ENCODE assay signal across 28 cellular contexts in the genomic region with DNA sequence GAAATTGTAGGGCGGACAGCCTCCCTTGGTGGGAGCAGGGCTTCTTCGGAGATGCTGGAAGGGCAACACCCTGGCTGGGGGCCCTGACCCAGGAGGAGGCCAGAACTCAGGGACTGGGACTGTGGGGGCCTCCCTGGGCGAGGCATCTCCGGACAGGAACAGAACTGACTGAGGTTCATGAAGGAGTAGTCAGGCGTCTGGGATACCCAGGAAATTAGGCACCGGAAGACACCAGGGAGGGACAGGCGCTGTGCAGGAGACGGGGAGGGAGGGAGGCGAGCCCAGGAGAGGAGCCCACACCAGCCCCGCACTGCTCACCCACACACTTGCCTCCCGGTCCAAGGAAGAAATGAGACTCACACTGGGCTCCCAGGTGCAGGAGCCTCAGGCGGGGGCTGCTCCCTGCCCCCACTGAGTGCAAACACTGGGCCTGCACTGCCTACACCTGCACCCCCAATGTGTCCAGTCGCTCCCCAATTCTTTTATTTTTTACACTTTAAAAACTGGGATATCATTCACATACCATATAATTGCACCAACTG.
"Had no signal": no experiment of that assay in that cellular context is flagged by ENCODE, and none has a peak within 500 bp of the region (broad histone marks: within the 10 kb centered on the region; RNA-seq: fewer than 3 reads in every experiment).

No MANE protein-coding gene starts in this region.

- H3K27ac ChIP-seq: ascending aorta, body of pancreas, KMS-11, SK-N-MC, VCaP had no signal

- ATAC-seq: body of pancreas, Right ventricle myocardium inferior, T-cell had no signal

- H3K4me1 Mint-ChIP-seq: activated CD4-positive, alpha-beta memory T cell treated with anti-CD3 and anti-CD28 coated beads, Interleukin-2, amount 10 ng/mL, durations not matched to agents 7 days and 5 days had no signal

- DNase-seq: activated CD4-positive, alpha-beta memory T cell treated with anti-CD3 and anti-CD28 coated beads, Interleukin-2, amount 10 ng/mL, durations not matched to agents 7 days and 5 days; activated CD4-positive, alpha-beta T cell treated with anti-CD3 and anti-CD28 coated beads, Interleukin-2, amount 50 U/mL, for 1 hour; activated CD4-positive, CD25-positive, alpha-beta regulatory T cell; activated CD8-positive, alpha-beta memory T cell treated with anti-CD3 and anti-CD28 coated beads, Interleukin-2, amount 50 U/mL, for 48 hours; activated naive CD4-positive, alpha-beta T cell treated with anti-CD3 and anti-CD28 coated beads, Interleukin-2, amount 50 U/mL, for 16 hours; activated T-cell treated with anti-CD3 and anti-CD28 coated beads, Interleukin-2, amount 50 U/mL, for 1 hour; amniotic stem cell; body of pancreas; MV-4-11; NCI-H1092 treated with DMSO at 0.1 percent for 48 hours; NCI-H1417 treated with DMSO at 0.1 percent for 48 hours; NCI-H1694; NCI-H2029; NCI-H2107; NCI-H2171 treated with DMSO at 0.1 percent for 48 hours; NCI-H226; NCI-H526 treated with DMSO at 0.1 percent for 48 hours; NCI-H82; T-cell; T-helper 2 cell; T1000 had no signal

- H3K27me3 ChIP-seq: ascending aorta, body of pancreas had no signal

- H3K36me3 Mint-ChIP-seq: T-cell had no signal

- H3K9ac ChIP-seq: KMS-11 had no signal

- H3K36me3 ChIP-seq: ascending aorta had no signal

- H3K27ac Mint-ChIP-seq: activated CD4-positive, alpha-beta memory T cell treated with anti-CD3 and anti-CD28 coated beads, Interleukin-2, amount 10 ng/mL, durations not matched to agents 7 days and 5 days; T-cell had no signal

- FAIRE-seq: bronchial epithelial cell, TTC549 had no signal

- H3K4me1 ChIP-seq: ascending aorta, body of pancreas had no signal

- H3K4me3 ChIP-seq: ascending aorta, body of pancreas, SK-N-MC had no signal

- H3K9me3 Mint-ChIP-seq: activated CD4-positive, alpha-beta memory T cell treated with anti-CD3 and anti-CD28 coated beads, Interleukin-2, amount 10 ng/mL, durations not matched to agents 7 days and 5 days had no signal

- H3K9me3 ChIP-seq: body of pancreas had no signal

- H3K4me2 ChIP-seq: KMS-11 had no signal

- H3K4me3 Mint-ChIP-seq: activated CD4-positive, alpha-beta memory T cell treated with anti-CD3 and anti-CD28 coated beads, Interleukin-2, amount 10 ng/mL, durations not matched to agents 7 days and 5 days; T-cell had no signal
